In the genomic region with DNA sequence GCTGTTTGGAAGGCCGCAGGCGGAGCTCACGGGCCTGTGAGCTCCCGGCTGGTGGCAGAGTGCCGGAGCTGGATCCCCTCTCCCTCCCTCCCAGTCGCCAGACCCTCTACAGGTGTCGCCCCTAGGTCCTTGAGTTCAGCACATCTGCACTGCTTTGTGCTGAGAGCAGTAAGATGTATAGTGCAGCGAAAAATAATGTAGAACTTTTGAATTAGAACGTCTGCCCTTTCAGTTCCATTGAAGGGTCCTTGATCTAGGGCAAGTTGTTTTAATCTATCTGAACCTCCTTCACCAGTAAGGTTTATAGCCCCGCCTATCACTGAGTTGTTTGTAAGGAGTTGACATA, we compare ENCODE assay signal across 6 cellular contexts. TPM values are rescaled to one million over a fixed set of nuclear protein-coding genes. Genes with fewer than 3 reads are reported as not detected.
DNase-seq lines count a peak whose midpoint lies in the region; TF ChIP-seq lines count a peak whose summit lies in the region.

No MANE protein-coding gene starts in this region.

- no peak for TF ChIP-seq CTCF in fibroblast of pulmonary artery (IDR thresholded peaks at IDR 0.05; ENCODE audit: low read length, missing control alignments)

- no peaks in the 10 kb centered on the region for H3K4me1 ChIP-seq in stomach smooth muscle (ENCODE audit: control insufficient read depth, insufficient read depth, low read length)

- H3K4me3 ChIP-seq in MG63, result peak overlapping the region; percentile 91
- H3K4me3 ChIP-seq in fibroblast of pulmonary artery (replicated peaks; ENCODE audit: low read depth, low read length), result peak overlapping the region; percentile 93
- peak overlapping the region; percentile 94 to 98 for H3K4me3 ChIP-seq in stomach smooth muscle (ENCODE audit: low read length in 2 of 2)

- peaks cover 27% of the 10 kb centered on the region for H3K36me3 ChIP-seq in MG63
- H3K36me3 ChIP-seq in stomach smooth muscle (ENCODE audit: control insufficient read depth in 2 of 2, insufficient read depth in 2 of 2, low read length in 2 of 2), result peaks cover 17 to 20% of the 10 kb centered on the region in 2 donors

- peak; percentile 47 for DNase-seq in SKM-1 treated with dmso at 0.1 percent for 144 hours (lab: John Stamatoyannopoulos, UW; ENCODE audit: unreplicated experiment)
- DNase-seq in SKM-1 (lab: John Stamatoyannopoulos, UW; ENCODE audit: unreplicated experiment), result no peak
- DNase-seq in MG63, result no peak
- DNase-seq in fibroblast of pulmonary artery (ENCODE audit: low read depth), result no peak
- DNase-seq in C1 segment of cervical spinal cord (lab: John Stamatoyannopoulos, UW), result no peak

- peak overlapping the region; percentile 94 to 98 for H3K9ac ChIP-seq in stomach smooth muscle (ENCODE audit: low read length in 2 of 2)

- H3K27ac ChIP-seq in stomach smooth muscle (ENCODE audit: low read length), result peak overlapping the region; percentile 60

- H3K9me3 ChIP-seq in MG63 (no peaks in the 10 kb centered on the region), stomach smooth muscle (ENCODE audit: control insufficient read depth in 2 of 2, low read length in 2 of 2) (no peaks in the 10 kb centered on the region)

- no peaks in the 10 kb centered on the region for H3K27me3 ChIP-seq in MG63
- H3K27me3 ChIP-seq in stomach smooth muscle (ENCODE audit: control insufficient read depth in 1 of 2, insufficient read depth in 2 of 2, low read length in 2 of 2), result no peaks in the 10 kb centered on the region

RNA-seq across cellular contexts. Expression of a gene that starts 0.4 kb away (rescaled TPM):
- total RNA-seq in MG63 (2014; rRNA removed; shearing (Covaris generic); ENCODE audit: low replicate concordance), result 11.3 and 24.2 TPM in 2 replicates

RNA-seq across cellular contexts. Expression of a gene that starts 0.5 kb away (rescaled TPM):
- 8.8 and 27.8 TPM in 2 replicates for total RNA-seq in MG63 (2014; rRNA removed; shearing (Covaris generic); ENCODE audit: low replicate concordance)

RNA-seq across cellular contexts. Expression of a gene that starts 18.1 kb away (rescaled TPM):
- not detected in 2 replicates for total RNA-seq in MG63 (2014; rRNA removed; shearing (Covaris generic); ENCODE audit: low replicate concordance)

RNA-seq across cellular contexts. Expression of a gene that starts 49.5 kb away (rescaled TPM):
- 4.6 and 9.4 TPM in 2 replicates for total RNA-seq in MG63 (2014; rRNA removed; shearing (Covaris generic); ENCODE audit: low replicate concordance)
